Comparison of ENCODE assay signal across 10 cellular contexts in the genomic region with DNA sequence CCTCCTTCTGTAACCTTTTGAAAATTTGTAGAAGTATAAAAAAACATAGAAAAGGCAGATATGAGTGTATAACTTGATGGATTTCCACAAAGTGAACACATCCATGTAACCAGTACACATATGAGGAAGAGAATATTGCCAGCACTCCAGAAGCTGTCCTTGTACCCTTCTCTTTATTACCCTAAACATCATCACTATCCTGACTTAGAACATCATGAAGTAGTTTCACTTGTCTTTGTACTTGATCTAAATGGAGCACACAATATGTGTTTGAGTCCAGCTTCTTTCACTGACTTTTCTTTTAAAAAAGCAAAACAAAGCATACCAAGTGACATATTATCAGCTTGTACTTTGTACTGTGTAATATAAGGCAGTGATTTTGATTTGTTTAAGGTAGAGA.
DNase-seq lines count a peak whose midpoint lies in the region; ATAC-seq and TF ChIP-seq lines count a peak whose summit lies in the region.
"Had no signal": no experiment of that assay in that cellular context is flagged by ENCODE, and none has a peak within 500 bp of the region (broad histone marks: within the 10 kb centered on the region; RNA-seq: fewer than 3 reads in every experiment).

No MANE protein-coding gene starts in this region.

- H3K27me3 ChIP-seq in dorsolateral prefrontal cortex (no peaks in the 10 kb centered on the region), brain microvascular endothelial cell (replicated peaks) (no peaks in the 10 kb centered on the region), smooth muscle cell (ENCODE audit: low read depth) (no peaks in the 10 kb centered on the region)
- H3K27me3 ChIP-seq: vagina had no signal

- H3K79me2 ChIP-seq in smooth muscle cell (ENCODE audit: low read depth) = no peaks in the 10 kb centered on the region

- DNase-seq in GM12865 (ENCODE audit: low read depth) (no peak), dorsolateral prefrontal cortex (no peak), NCI-H524 (lab: John Stamatoyannopoulos, UW) (no peak), brain microvascular endothelial cell (no peak), NOMO-1 (lab: John Stamatoyannopoulos, UW; ENCODE audit: unreplicated experiment in 2 of 2) (no peak), smooth muscle cell (lab: John Stamatoyannopoulos, UW; ENCODE audit: unreplicated experiment) (no peak)

- ATAC-seq in GM19467 (IDR thresholded peaks at IDR 0.05; ENCODE audit: unreplicated experiment) = peak; percentile 33
- ATAC-seq in HG03196 (IDR thresholded peaks at IDR 0.05; ENCODE audit: unreplicated experiment) = peak; percentile 42

- no peak for TF ChIP-seq CTCF in GM12865 (IDR thresholded peaks at IDR 0.05; ENCODE audit: insufficient read depth, low read depth, low read length, missing control alignments)
- no peak for TF ChIP-seq CTCF in dorsolateral prefrontal cortex (IDR thresholded peaks at IDR 0.05 in 54 of 56, conservative IDR thresholded peaks at IDR 0.05 in 2 of 56; ENCODE audit: low read depth in 1 of 56, partially characterized antibody in 56 of 56)
- no peak for TF ChIP-seq CTCF in brain microvascular endothelial cell (IDR thresholded peaks at IDR 0.05; ENCODE audit: low read depth, low read length, missing control alignments)
- TF ChIP-seq CTCF in smooth muscle cell (IDR thresholded peaks at IDR 0.05; ENCODE audit: borderline replicate concordance, insufficient read depth, poor library complexity, severe bottlenecking) = no peak

- no peak overlapping the region for H2AFZ ChIP-seq in smooth muscle cell (ENCODE audit: low read depth)

- H3K9ac ChIP-seq in smooth muscle cell (ENCODE audit: low read depth) = no peak overlapping the region

- H3K4me3 ChIP-seq in GM12865 (ENCODE audit: low read depth, low read length) (peak overlapping the region; percentile 24), dorsolateral prefrontal cortex (peak overlapping the region in 18 of 59 donors; percentile 2 to 44 (median 12)), brain microvascular endothelial cell (ENCODE audit: low read depth, low read length) (no peak overlapping the region), smooth muscle cell (no peak overlapping the region)
- H3K4me3 ChIP-seq: vagina had no signal

- no peaks in the 10 kb centered on the region for H3K9me3 ChIP-seq in smooth muscle cell (replicated peaks; ENCODE audit: low read depth)
- H3K9me3 ChIP-seq: vagina had no signal

- no peaks in the 10 kb centered on the region for H4K20me1 ChIP-seq in smooth muscle cell (ENCODE audit: low read depth)

- H3F3A ChIP-seq in smooth muscle cell (ENCODE audit: low read depth) = no peaks in the 10 kb centered on the region

- intact Hi-C loops in dorsolateral prefrontal cortex (cut with DNase I) = no loop called here

- in situ Hi-C loops in brain microvascular endothelial cell (cut with HindIII; ENCODE audit: low pct_ligation_motif_present, low sequenced_read_pairs) = no loop called here

- no peaks in the 10 kb centered on the region for H3K36me3 ChIP-seq in brain microvascular endothelial cell (replicated peaks)
- H3K36me3 ChIP-seq in smooth muscle cell (ENCODE audit: low read depth) = no peaks in the 10 kb centered on the region
- H3K36me3 ChIP-seq: vagina had no signal

- H3K4me2 ChIP-seq in smooth muscle cell = no peak overlapping the region

- H3K27ac ChIP-seq in dorsolateral prefrontal cortex (peak overlapping the region in 52 of 59 donors; percentile 1 to 81 (median 58)), brain microvascular endothelial cell (no peak overlapping the region), smooth muscle cell (ENCODE audit: low read depth) (no peak overlapping the region)
- H3K27ac ChIP-seq: HL-60, vagina had no signal

- no peaks in the 10 kb centered on the region for H3K4me1 ChIP-seq in smooth muscle cell (ENCODE audit: low read depth)
- H3K4me1 ChIP-seq: vagina had no signal

Comparison
In these comparisons a context has a peak if more than half of its experiments do, and no peak if none do; other contexts are left out.
1. H3K27ac ChIP-seq: peak in dorsolateral prefrontal cortex (52 of 59); none in brain microvascular endothelial cell (single experiment) and smooth muscle cell (single experiment).